Comparison of ENCODE assay signal across 1 cellular context in genomic region chr1:211222469-211223234, GRCh38.
TF ChIP-seq lines count a peak whose summit lies in the region.
"Not testable (repeated sequence)": the region's sequence is repeated elsewhere in the genome, so short reads cannot be mapped to it uniquely, and the experiment has no call there.

No MANE protein-coding gene starts in this region.

TF ChIP-seq in K562, 482 proteins besides CTCF, POLR2A, EP300 and RAD21 (continued from another document):
- peak; percentile 99 for TF ChIP-seq ZNF592 (IDR thresholded peaks at IDR 0.05)
- TF ChIP-seq POLR2AphosphoS5 (IDR thresholded peaks at IDR 0.05; ENCODE audit: control insufficient read depth, insufficient read depth, low read depth, low read length): peak; percentile 86
- TF ChIP-seq ZNF668 (CRISPR knock-in tag; IDR thresholded peaks at IDR 0.05): peak; percentile 89
- peak; percentile 81 for TF ChIP-seq MTA1 (IDR thresholded peaks at IDR 0.05; ENCODE audit: borderline replicate concordance)
- TF ChIP-seq FOXK2 (conservative IDR thresholded peaks at IDR 0.05 in 1 of 2, IDR thresholded peaks at IDR 0.05 in 1 of 2; ENCODE audit: low read depth in 2 of 2): peak; percentile 37 to 43; a peak in 2 of 4 replicates
- not testable (repeated sequence) for TF ChIP-seq JUND (IDR thresholded peaks at IDR 0.05; ENCODE audit: borderline replicate concordance, low read depth, low read length); ATF1 (CRISPR knock-in tag; IDR thresholded peaks at IDR 0.05); ZNF740 (CRISPR knock-in tag; IDR thresholded peaks at IDR 0.05)
- peak; percentile 26; the same call in 2 of the 3 replicates for TF ChIP-seq JUND (tag; IDR thresholded peaks at IDR 0.05; ENCODE audit: borderline replicate concordance, low read depth, low read length)
- TF ChIP-seq ZBTB2 (IDR thresholded peaks at IDR 0.05): peak; percentile 65; the same call in 1 of the 2 replicates
- peak; percentile 33; the same call in 1 of the 2 replicates for TF ChIP-seq ATF1 (tag; IDR thresholded peaks at IDR 0.05)
- peak; percentile 94 for TF ChIP-seq DPF2 (IDR thresholded peaks at IDR 0.05)
- TF ChIP-seq ZNF740 (tag; IDR thresholded peaks at IDR 0.05): peak in 1 of 2 experiments; percentile 94; a peak in 2 of 4 replicates
- TF ChIP-seq ZMIZ1 (IDR thresholded peaks at IDR 0.05; ENCODE audit: low read depth in 2 of 2, low read length in 2 of 2): peak in 1 of 2 experiments; percentile 59; a peak in 1 of 4 replicates
